1 cellular context compared by ENCODE assay signal in the genomic region with DNA sequence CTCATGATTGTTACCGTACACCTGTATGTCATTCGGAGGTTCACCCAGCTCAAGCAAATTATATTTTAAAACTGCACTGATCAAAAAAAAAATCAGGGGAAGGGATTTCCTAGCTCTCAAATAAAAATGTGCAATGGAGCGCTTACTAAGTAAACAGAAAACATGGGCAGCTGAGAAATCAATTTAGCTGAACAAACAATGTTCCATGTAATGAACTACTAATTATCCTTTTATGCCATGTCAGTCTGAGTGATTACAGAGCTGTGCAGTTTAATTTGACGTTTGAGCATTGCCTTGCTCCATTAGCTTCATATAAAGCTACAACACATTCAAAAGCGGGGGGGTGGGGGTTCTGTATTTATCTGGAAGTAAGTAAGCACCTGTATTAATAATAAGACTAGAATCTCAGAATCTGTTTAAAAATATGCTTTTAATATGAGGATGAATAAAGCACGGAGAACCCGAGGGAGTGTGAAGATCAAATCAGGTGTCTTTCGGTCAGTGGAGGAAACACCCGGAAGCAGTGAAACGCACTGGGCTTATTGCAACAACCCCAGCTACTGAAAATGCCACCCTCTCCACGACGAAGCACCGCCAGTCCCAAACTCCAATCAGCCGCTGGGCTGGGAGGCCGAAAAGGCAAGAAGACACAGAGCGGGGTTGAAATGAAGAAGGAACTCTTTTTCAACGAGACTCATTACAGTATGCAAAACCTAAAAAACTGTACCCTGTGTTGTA.
TF ChIP-seq lines count a peak whose summit lies in the region.

No MANE protein-coding gene starts in this region.

TF ChIP-seq in K562, 482 proteins besides CTCF, POLR2A, EP300 and RAD21 (continued from another document):
- TF ChIP-seq TEAD4 (IDR thresholded peaks at IDR 0.05; ENCODE audit: low read length) (no peak), TEAD4 (CRISPR knock-in tag; IDR thresholded peaks at IDR 0.05; ENCODE audit: borderline replicate concordance) (no peak), ZNF253 (CRISPR knock-in tag; conservative IDR thresholded peaks at IDR 0.05) (no peak), ZFX (CRISPR knock-in tag; IDR thresholded peaks at IDR 0.05) (no peak), ZNF12 (CRISPR knock-in tag; IDR thresholded peaks at IDR 0.05) (no peak), PHB2 (IDR thresholded peaks at IDR 0.05; ENCODE audit: low read depth) (no peak), KAT8 (IDR thresholded peaks at IDR 0.05; ENCODE audit: low read depth) (no peak), RBFOX2 (IDR thresholded peaks at IDR 0.05; ENCODE audit: low read depth, low read length) (no peak), PTBP1 (IDR thresholded peaks at IDR 0.05; ENCODE audit: low read depth, low read length) (no peak), RNF2 (IDR thresholded peaks at IDR 0.05) (no peak), CREM (IDR thresholded peaks at IDR 0.05; ENCODE audit: low read depth) (no peak)
- TF ChIP-seq, protein P1, sequence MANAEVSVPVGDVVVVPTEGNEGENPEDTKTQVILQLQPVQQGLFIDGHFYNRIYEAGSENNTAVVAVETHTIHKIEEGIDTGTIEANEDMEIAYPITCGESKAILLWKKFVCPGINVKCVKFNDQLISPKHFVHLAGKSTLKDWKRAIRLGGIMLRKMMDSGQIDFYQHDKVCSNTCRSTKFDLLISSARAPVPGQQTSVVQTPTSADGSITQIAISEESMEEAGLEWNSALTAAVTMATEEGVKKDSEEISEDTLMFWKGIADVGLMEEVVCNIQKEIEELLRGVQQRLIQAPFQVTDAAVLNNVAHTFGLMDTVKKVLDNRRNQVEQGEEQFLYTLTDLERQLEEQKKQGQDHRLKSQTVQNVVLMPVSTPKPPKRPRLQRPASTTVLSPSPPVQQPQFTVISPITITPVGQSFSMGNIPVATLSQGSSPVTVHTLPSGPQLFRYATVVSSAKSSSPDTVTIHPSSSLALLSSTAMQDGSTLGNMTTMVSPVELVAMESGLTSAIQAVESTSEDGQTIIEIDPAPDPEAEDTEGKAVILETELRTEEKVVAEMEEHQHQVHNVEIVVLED (CRISPR knock-in tag; IDR thresholded peaks at IDR 0.05), result no peak
- TF ChIP-seq, protein P2, sequence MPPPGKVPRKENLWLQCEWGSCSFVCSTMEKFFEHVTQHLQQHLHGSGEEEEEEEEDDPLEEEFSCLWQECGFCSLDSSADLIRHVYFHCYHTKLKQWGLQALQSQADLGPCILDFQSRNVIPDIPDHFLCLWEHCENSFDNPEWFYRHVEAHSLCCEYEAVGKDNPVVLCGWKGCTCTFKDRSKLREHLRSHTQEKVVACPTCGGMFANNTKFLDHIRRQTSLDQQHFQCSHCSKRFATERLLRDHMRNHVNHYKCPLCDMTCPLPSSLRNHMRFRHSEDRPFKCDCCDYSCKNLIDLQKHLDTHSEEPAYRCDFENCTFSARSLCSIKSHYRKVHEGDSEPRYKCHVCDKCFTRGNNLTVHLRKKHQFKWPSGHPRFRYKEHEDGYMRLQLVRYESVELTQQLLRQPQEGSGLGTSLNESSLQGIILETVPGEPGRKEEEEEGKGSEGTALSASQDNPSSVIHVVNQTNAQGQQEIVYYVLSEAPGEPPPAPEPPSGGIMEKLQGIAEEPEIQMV (tag; conservative IDR thresholded peaks at IDR 0.05; ENCODE audit: low read depth), result no peak
